ENCODE assay signal across 8 cellular contexts in the genomic region with DNA sequence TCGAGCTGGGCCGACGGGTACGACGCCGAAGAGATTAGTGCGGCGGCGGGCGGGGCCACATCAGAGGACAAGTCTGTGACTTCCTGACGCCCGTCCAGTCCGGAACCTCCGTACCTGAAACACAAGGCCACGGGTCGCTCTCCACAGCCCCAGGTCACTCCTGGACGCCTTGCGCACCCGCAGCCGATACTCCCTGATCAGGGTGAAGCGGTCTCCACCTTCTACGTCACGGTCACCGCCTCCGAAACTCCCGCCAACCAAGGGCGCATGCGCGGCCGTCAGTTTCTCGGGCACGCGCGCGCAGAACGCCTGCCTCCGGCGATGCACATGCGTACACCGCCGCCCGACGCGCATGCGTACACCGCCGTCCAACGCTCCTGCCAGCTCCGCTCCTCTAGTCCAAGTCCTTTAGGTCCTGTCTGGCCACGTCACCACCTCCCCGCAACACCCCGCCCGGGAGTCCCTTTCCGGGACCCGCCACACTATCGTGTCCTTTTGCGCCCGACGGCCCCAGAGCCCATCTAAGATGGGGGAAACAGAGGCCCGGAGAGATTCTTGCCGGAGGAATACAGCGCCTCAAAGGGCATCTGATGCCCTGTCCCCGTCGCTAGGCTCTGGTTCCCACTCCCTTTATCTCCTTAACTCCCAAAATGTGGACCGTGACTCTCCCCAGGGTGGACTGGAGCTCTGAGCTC. TPM values are rescaled to one million over a fixed set of nuclear protein-coding genes. Genes with fewer than 3 reads are reported as not detected.
DNase-seq lines count a peak whose midpoint lies in the region; ATAC-seq and TF ChIP-seq lines count a peak whose summit lies in the region.

A gene with protein sequence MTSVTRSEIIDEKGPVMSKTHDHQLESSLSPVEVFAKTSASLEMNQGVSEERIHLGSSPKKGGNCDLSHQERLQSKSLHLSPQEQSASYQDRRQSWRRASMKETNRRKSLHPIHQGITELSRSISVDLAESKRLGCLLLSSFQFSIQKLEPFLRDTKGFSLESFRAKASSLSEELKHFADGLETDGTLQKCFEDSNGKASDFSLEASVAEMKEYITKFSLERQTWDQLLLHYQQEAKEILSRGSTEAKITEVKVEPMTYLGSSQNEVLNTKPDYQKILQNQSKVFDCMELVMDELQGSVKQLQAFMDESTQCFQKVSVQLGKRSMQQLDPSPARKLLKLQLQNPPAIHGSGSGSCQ (minus strand): TSS at position 216 of the 695 bp plus-strand sequence. CDS start 2,305 bp downstream, outside the sequence.

- H3K4me1 ChIP-seq in BLaER1 treated with 17β-estradiol and CSF1 and Interleukin-3, amounts not matched to agents 10 nM and 100 nM, result peaks cover 50 to 79% (median 57%) of the 10 kb centered on the region in 10 experiments

- ATAC-seq in GM19328 (IDR thresholded peaks at IDR 0.05; ENCODE audit: unreplicated experiment) (peak; percentile 83), HG03469 (IDR thresholded peaks at IDR 0.05; ENCODE audit: unreplicated experiment) (peak; percentile 71), left colon (peak; percentile 93)

- H3K4me3 ChIP-seq in BLaER1 treated with 17β-estradiol and CSF1 and Interleukin-3, amounts not matched to agents 10 nM and 100 nM, result peak within 1 kb of the TSS; percentile 77 to 87 (median 80)
- peak within 1 kb of the TSS; percentile 93 for H3K4me3 ChIP-seq in coronary artery

- H4K20me1 ChIP-seq in BLaER1 treated with 17β-estradiol and CSF1 and Interleukin-3, amounts not matched to agents 10 nM and 100 nM, result peaks cover 0 to 5% (median 0%) of the 10 kb centered on the region in 11 experiments; a peak in 2 of 22 replicates

- H3K4me1 Mint-ChIP-seq in activated CD4-positive, alpha-beta T cell treated with anti-CD3 and anti-CD28 coated beads, Interleukin-2, amount 10 ng/mL, durations not matched to agents 24 days and 14 days, result peaks cover 36% of the 10 kb centered on the region

- H3K27me3 Mint-ChIP-seq in activated CD4-positive, alpha-beta T cell treated with anti-CD3 and anti-CD28 coated beads, Interleukin-2, amount 10 ng/mL, durations not matched to agents 24 days and 14 days, result peaks cover 2% of the 10 kb centered on the region

- no peaks in the 10 kb centered on the region for H3K9me3 ChIP-seq in BLaER1 treated with 17β-estradiol and CSF1 and Interleukin-3, amounts not matched to agents 10 nM and 100 nM (replicated peaks in 1 of 11)

- peak within 1 kb of the TSS; percentile 94 for H3K27ac Mint-ChIP-seq in activated CD4-positive, alpha-beta T cell treated with anti-CD3 and anti-CD28 coated beads, Interleukin-2, amount 10 ng/mL, durations not matched to agents 24 days and 14 days

- intact Hi-C loops in activated CD4-positive, alpha-beta T cell treated with anti-CD3 and anti-CD28 coated beads, Interleukin-2, amount 10 ng/mL, durations not matched to agents 24 days and 14 days (cut with micrococcal nuclease), result loop anchor here (1.0 to 5.0 kb wide), 3 partner anchors 27 to 166 kb away; partner anchors contain the start of genes NDRG3 and RAB5IF
- intact Hi-C loops in left colon (cut with DNase I, micrococcal nuclease), result no loop called here

- peak within 1 kb of the TSS; percentile 87 for H3K4me3 Mint-ChIP-seq in activated CD4-positive, alpha-beta T cell treated with anti-CD3 and anti-CD28 coated beads, Interleukin-2, amount 10 ng/mL, durations not matched to agents 24 days and 14 days

- H3K27ac ChIP-seq in BLaER1 treated with 17β-estradiol and CSF1 and Interleukin-3, amounts not matched to agents 10 nM and 100 nM, result peak within 1 kb of the TSS; percentile 75 to 95 (median 89)
- H3K27ac ChIP-seq in coronary artery, result peak within 1 kb of the TSS; percentile 95 to 99

- peaks cover 16% of the 10 kb centered on the region for H3K36me3 Mint-ChIP-seq in activated CD4-positive, alpha-beta T cell treated with anti-CD3 and anti-CD28 coated beads, Interleukin-2, amount 10 ng/mL, durations not matched to agents 24 days and 14 days (ENCODE audit: low read depth)

- H3K9ac ChIP-seq in BLaER1 treated with 17β-estradiol and CSF1 and Interleukin-3, amounts not matched to agents 10 nM and 100 nM, result peak within 1 kb of the TSS; percentile 84 to 94 (median 89)

- peaks cover 0 to 25% (median 12%) of the 10 kb centered on the region in 11 experiments; a peak in 16 of 22 replicates for H3K36me3 ChIP-seq in BLaER1 treated with 17β-estradiol and CSF1 and Interleukin-3, amounts not matched to agents 10 nM and 100 nM

- no peaks in the 10 kb centered on the region for H3K27me3 ChIP-seq in BLaER1 treated with 17β-estradiol and CSF1 and Interleukin-3, amounts not matched to agents 10 nM and 100 nM

- H3K9me3 Mint-ChIP-seq in activated CD4-positive, alpha-beta T cell treated with anti-CD3 and anti-CD28 coated beads, Interleukin-2, amount 10 ng/mL, durations not matched to agents 24 days and 14 days, result peaks cover 3% of the 10 kb centered on the region

- TF ChIP-seq CTCF in coronary artery (IDR thresholded peaks at IDR 0.05), result no peak

- H3K4me2 ChIP-seq in BLaER1 treated with 17β-estradiol and CSF1 and Interleukin-3, amounts not matched to agents 10 nM and 100 nM, result peak within 1 kb of the TSS; percentile 82 to 99 (median 93)

- DNase-seq in NCI-H526 treated with DMSO at 0.1 percent for 48 hours (lab: John Stamatoyannopoulos, UW) (peak; percentile 97), coronary artery (ENCODE audit: low spot score) (peak; percentile 99), left colon (peak; percentile 96 to 99)
- peak; percentile 100 for DNase-seq in activated CD4-positive, alpha-beta T cell treated with anti-CD3 and anti-CD28 coated beads, Interleukin-2, amount 10 ng/mL, durations not matched to agents 24 days and 14 days
- peak; percentile 99 for DNase-seq in stimulated activated CD4-positive, alpha-beta T cell treated with anti-CD3 and anti-CD28 coated beads, Interleukin-1b, Interleukin-23, amount 100 ng/mL, for 4 hours (ENCODE audit: low read depth in 2 of 2)

RNA-seq across cellular contexts. Expression of the gene that starts here (rescaled TPM):
- total RNA-seq in activated CD4-positive, alpha-beta T cell treated with anti-CD3 and anti-CD28 coated beads, Interleukin-2, amount 10 ng/mL, durations not matched to agents 24 days and 14 days, result 23.8 and 24.5 TPM in 2 replicates
- total RNA-seq in left colon, result 1 to 10 TPM; 6.3 to 6.8 TPM

Comparison
In these comparisons a context has a peak if more than half of its experiments do, and no peak if none do; other contexts are left out.
1. Peak in every context shown above with its lines: DNase-seq, ATAC-seq, H3K4me3 ChIP-seq and H3K27ac ChIP-seq.